Comparison of ENCODE assay signal across 8 cellular contexts in the genomic region with DNA sequence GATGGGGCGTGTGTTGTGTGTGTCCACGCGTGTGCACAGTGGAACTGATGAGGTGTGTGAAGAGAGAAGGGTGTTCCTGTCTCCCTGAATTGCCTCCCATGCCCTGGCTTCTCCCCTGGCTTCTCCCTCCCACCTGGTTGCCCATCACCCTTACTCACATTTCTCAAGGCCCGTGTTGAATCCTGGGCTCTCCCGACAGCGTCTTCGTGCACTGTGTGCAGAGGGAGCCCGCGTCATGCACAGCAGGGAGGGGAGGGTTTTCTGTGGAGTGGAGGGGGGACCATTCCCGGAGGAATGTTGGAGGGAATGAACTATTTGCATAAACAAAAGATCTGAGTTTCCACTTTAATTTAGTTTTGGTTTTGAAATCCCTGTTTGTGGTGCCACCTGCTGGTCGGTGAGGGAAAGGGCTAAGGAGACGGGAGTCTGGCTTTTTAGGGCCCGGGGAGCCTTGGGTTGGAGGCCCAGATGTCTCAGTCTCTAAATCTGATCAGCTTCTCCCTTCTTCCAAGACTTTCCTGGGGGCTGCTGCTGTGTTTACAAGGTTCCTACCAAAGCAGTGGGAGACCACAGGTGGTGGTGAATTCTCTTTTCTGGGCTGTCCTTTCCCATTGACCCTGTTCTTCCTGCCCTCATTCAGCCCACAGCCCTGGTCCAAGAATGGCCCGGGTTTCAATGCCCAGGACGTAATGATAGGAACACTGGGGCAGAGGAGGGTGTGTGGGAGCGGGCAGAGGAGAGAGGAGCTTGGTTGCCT. TPM values are rescaled to one million over a fixed set of nuclear protein-coding genes. Genes with fewer than 3 reads are reported as not detected.
DNase-seq lines count a peak whose midpoint lies in the region; ATAC-seq and TF ChIP-seq lines count a peak whose summit lies in the region.

TSS of gene C1R (minus strand) at position 217 of the 757 bp plus-strand sequence. CDS start at position 160, 57 bp downstream.

- H3K27ac Mint-ChIP-seq in CD4-positive, CD25-positive, alpha-beta regulatory T cell: peak within 1 kb of the TSS; percentile 65 to 90 (median 74)
- H3K27ac Mint-ChIP-seq in HFFc6: peak within 1 kb of the TSS; percentile 76

- peak; percentile 52 to 66 for ATAC-seq in CD4-positive, CD25-positive, alpha-beta regulatory T cell (ENCODE audit: low read depth in 2 of 2)
- no peak for ATAC-seq in HG03520 (IDR thresholded peaks at IDR 0.05; ENCODE audit: unreplicated experiment)

- H3K9ac ChIP-seq in neural cell (ENCODE audit: low read length) (no peak within 1 kb of the TSS), stomach smooth muscle (ENCODE audit: low read length in 2 of 2) (peak within 1 kb of the TSS; percentile 85 to 90)

- TF ChIP-seq EP300 in neural cell (conservative IDR thresholded peaks at IDR 0.05; ENCODE audit: poor library complexity, severe bottlenecking): no peak

- peak within 1 kb of the TSS; percentile 77 for H3K4me3 ChIP-seq in CD4-positive, CD25-positive, alpha-beta regulatory T cell (ENCODE audit: low read depth, low read length)
- H3K4me3 ChIP-seq in Peyer's patch: peak within 1 kb of the TSS; percentile 36 to 50 (median 38)
- peak within 1 kb of the TSS; percentile 67 for H3K4me3 ChIP-seq in fibroblast of villous mesenchyme (ENCODE audit: low read depth, low read length)
- no peak within 1 kb of the TSS for H3K4me3 ChIP-seq in neural cell (ENCODE audit: low read length)
- peak within 1 kb of the TSS; percentile 87 to 91 for H3K4me3 ChIP-seq in stomach smooth muscle (ENCODE audit: low read length in 2 of 2)

- peaks cover 7% of the 10 kb centered on the region for H3K27me3 Mint-ChIP-seq in CD4-positive, CD25-positive, alpha-beta regulatory T cell
- peaks cover 13% of the 10 kb centered on the region for H3K27me3 Mint-ChIP-seq in HFFc6 (ENCODE audit: insufficient read depth)

- H3K27me3 ChIP-seq in CD4-positive, CD25-positive, alpha-beta regulatory T cell (ENCODE audit: control insufficient read depth, insufficient read depth, low read length): no peaks in the 10 kb centered on the region
- H3K27me3 ChIP-seq in Peyer's patch (no peaks in the 10 kb centered on the region), neural cell (ENCODE audit: insufficient read depth, low read depth, low read length) (no peaks in the 10 kb centered on the region), stomach smooth muscle (ENCODE audit: control insufficient read depth in 1 of 2, insufficient read depth in 2 of 2, low read length in 2 of 2) (no peaks in the 10 kb centered on the region)

- DNase-seq in CD4-positive, CD25-positive, alpha-beta regulatory T cell: peak; percentile 56 to 74 (median 64)
- DNase-seq in HFFc6: peak; percentile 55
- peak; percentile 68 to 88 (median 76) for DNase-seq in Peyer's patch
- peak; percentile 47 for DNase-seq in activated effector memory CD4-positive, alpha-beta T cell treated with Interleukin-2 at 50 U/mL for 16 hours
- DNase-seq in fibroblast of villous mesenchyme (ENCODE audit: low read depth): peak; percentile 92

- peak; percentile 96 for TF ChIP-seq CTCF in HFFc6 (IDR thresholded peaks at IDR 0.05)
- peak; percentile 60 to 91 (median 84) for TF ChIP-seq CTCF in Peyer's patch (IDR thresholded peaks at IDR 0.05)
- TF ChIP-seq CTCF in fibroblast of villous mesenchyme (IDR thresholded peaks at IDR 0.05; ENCODE audit: insufficient read depth, low read depth, low read length): peak; percentile 92
- peak; percentile 73 for TF ChIP-seq CTCF in neural cell (IDR thresholded peaks at IDR 0.05; ENCODE audit: poor library complexity, severe bottlenecking)

- peaks cover 3% of the 10 kb centered on the region for H3K36me3 Mint-ChIP-seq in CD4-positive, CD25-positive, alpha-beta regulatory T cell
- H3K36me3 Mint-ChIP-seq in HFFc6 (ENCODE audit: low read depth): no peaks in the 10 kb centered on the region

- H3K27ac ChIP-seq in CD4-positive, CD25-positive, alpha-beta regulatory T cell (ENCODE audit: insufficient read depth, low read length, poor library complexity, severe bottlenecking): peak within 1 kb of the TSS; percentile 39
- H3K27ac ChIP-seq in Peyer's patch (peak within 1 kb of the TSS; percentile 43 to 82 (median 72)), neural cell (ENCODE audit: low read length) (no peak within 1 kb of the TSS), stomach smooth muscle (ENCODE audit: low read length) (peak within 1 kb of the TSS; percentile 81)

- peaks cover 0 to 21% (median 3%) of the 10 kb centered on the region in 4 donors for H3K4me1 Mint-ChIP-seq in CD4-positive, CD25-positive, alpha-beta regulatory T cell
- peaks cover 37% of the 10 kb centered on the region for H3K4me1 Mint-ChIP-seq in HFFc6 (ENCODE audit: low read depth)

- H3K9me2 ChIP-seq in neural cell (ENCODE audit: insufficient read depth, low read length): no peaks in the 10 kb centered on the region

- no peaks in the 10 kb centered on the region for H3K36me3 ChIP-seq in CD4-positive, CD25-positive, alpha-beta regulatory T cell (ENCODE audit: control insufficient read depth, insufficient read depth, low read length)
- H3K36me3 ChIP-seq in Peyer's patch: no peaks in the 10 kb centered on the region
- no peaks in the 10 kb centered on the region for H3K36me3 ChIP-seq in neural cell (ENCODE audit: insufficient read depth, low read length)
- H3K36me3 ChIP-seq in stomach smooth muscle (ENCODE audit: control insufficient read depth in 2 of 2, insufficient read depth in 2 of 2, low read length in 2 of 2): peaks cover 10 to 16% of the 10 kb centered on the region in 2 donors

- peaks cover 8% of the 10 kb centered on the region for H3K4me1 ChIP-seq in CD4-positive, CD25-positive, alpha-beta regulatory T cell (ENCODE audit: control insufficient read depth, insufficient read depth, low read length, poor library complexity, severe bottlenecking)
- H3K4me1 ChIP-seq in Peyer's patch: peaks cover 0 to 5% (median 1%) of the 10 kb centered on the region in 4 donors
- H3K4me1 ChIP-seq in stomach smooth muscle (ENCODE audit: control insufficient read depth, insufficient read depth, low read length): peaks cover 36% of the 10 kb centered on the region

- H3F3A ChIP-seq in neural cell (ENCODE audit: insufficient read depth, low read length, poor library complexity, severe bottlenecking): no peaks in the 10 kb centered on the region

- H3K4me2 ChIP-seq in neural cell (ENCODE audit: low read length): no peak within 1 kb of the TSS

- H2AFZ ChIP-seq in neural cell (ENCODE audit: low read depth, low read length): no peak within 1 kb of the TSS

- H3K9me3 ChIP-seq in CD4-positive, CD25-positive, alpha-beta regulatory T cell (ENCODE audit: control insufficient read depth in 2 of 2, low read length in 2 of 2): no peaks in the 10 kb centered on the region
- H3K9me3 ChIP-seq in Peyer's patch: no peaks in the 10 kb centered on the region
- no peaks in the 10 kb centered on the region for H3K9me3 ChIP-seq in neural cell (ENCODE audit: low read length)
- no peaks in the 10 kb centered on the region for H3K9me3 ChIP-seq in stomach smooth muscle (ENCODE audit: control insufficient read depth in 2 of 2, low read length in 2 of 2)

- H3K9me3 Mint-ChIP-seq in CD4-positive, CD25-positive, alpha-beta regulatory T cell: no peaks in the 10 kb centered on the region
- H3K9me3 Mint-ChIP-seq in HFFc6: no peaks in the 10 kb centered on the region

- H3K4me3 Mint-ChIP-seq in CD4-positive, CD25-positive, alpha-beta regulatory T cell: peak within 1 kb of the TSS; percentile 76 to 89 (median 85)
- peak within 1 kb of the TSS; percentile 91 for H3K4me3 Mint-ChIP-seq in HFFc6

- no peaks in the 10 kb centered on the region for H3K79me2 ChIP-seq in neural cell (replicated peaks; ENCODE audit: insufficient read depth, low read length)

- TF ChIP-seq POLR2A in Peyer's patch (IDR thresholded peaks at IDR 0.05): peak; percentile 12 to 35

- TF ChIP-seq RAD21 in neural cell (conservative IDR thresholded peaks at IDR 0.05): peak; percentile 60

- H4K20me1 ChIP-seq in neural cell (ENCODE audit: insufficient read depth): no peaks in the 10 kb centered on the region

TF ChIP-seq in neural cell, 6 proteins besides CTCF, POLR2A, EP300 and RAD21:
- no peak for TF ChIP-seq EZH2 (IDR thresholded peaks at IDR 0.05; ENCODE audit: borderline replicate concordance, insufficient read depth, low read length, poor library complexity, severe bottlenecking)
- TF ChIP-seq, protein P1, sequence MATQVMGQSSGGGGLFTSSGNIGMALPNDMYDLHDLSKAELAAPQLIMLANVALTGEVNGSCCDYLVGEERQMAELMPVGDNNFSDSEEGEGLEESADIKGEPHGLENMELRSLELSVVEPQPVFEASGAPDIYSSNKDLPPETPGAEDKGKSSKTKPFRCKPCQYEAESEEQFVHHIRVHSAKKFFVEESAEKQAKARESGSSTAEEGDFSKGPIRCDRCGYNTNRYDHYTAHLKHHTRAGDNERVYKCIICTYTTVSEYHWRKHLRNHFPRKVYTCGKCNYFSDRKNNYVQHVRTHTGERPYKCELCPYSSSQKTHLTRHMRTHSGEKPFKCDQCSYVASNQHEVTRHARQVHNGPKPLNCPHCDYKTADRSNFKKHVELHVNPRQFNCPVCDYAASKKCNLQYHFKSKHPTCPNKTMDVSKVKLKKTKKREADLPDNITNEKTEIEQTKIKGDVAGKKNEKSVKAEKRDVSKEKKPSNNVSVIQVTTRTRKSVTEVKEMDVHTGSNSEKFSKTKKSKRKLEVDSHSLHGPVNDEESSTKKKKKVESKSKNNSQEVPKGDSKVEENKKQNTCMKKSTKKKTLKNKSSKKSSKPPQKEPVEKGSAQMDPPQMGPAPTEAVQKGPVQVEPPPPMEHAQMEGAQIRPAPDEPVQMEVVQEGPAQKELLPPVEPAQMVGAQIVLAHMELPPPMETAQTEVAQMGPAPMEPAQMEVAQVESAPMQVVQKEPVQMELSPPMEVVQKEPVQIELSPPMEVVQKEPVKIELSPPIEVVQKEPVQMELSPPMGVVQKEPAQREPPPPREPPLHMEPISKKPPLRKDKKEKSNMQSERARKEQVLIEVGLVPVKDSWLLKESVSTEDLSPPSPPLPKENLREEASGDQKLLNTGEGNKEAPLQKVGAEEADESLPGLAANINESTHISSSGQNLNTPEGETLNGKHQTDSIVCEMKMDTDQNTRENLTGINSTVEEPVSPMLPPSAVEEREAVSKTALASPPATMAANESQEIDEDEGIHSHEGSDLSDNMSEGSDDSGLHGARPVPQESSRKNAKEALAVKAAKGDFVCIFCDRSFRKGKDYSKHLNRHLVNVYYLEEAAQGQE (IDR thresholded peaks at IDR 0.05; ENCODE audit: borderline replicate concordance): no peak
- TF ChIP-seq SMC3 (conservative IDR thresholded peaks at IDR 0.05; ENCODE audit: poor library complexity): peak; percentile 69
- no peak for TF ChIP-seq POLR2AphosphoS5 (IDR thresholded peaks at IDR 0.05)
- TF ChIP-seq MXI1 (conservative IDR thresholded peaks at IDR 0.05; ENCODE audit: poor library complexity, severe bottlenecking): no peak

RNA-seq across cellular contexts. Expression of gene C1R, which starts in this region (rescaled TPM):
- total RNA-seq in CD4-positive, CD25-positive, alpha-beta regulatory T cell: 4.6 TPM
- 1 to 10 TPM; 1.4 to 3.2 (median 2.1) TPM for polyA plus RNA-seq in CD4-positive, CD25-positive, alpha-beta regulatory T cell
- 10 to 100 TPM in 5 of 6 experiments, 1 to 10 TPM in 1; 9.3 to 43.4 (median 36.0) TPM for total RNA-seq in HFFc6 (2021; fragmentation: NEBNext Ultra II Directional; extraction: Animal tissue kit (Norgen Biotek cat#: 25700))
- total RNA-seq in Peyer's patch (100 to 1,000 TPM in 3 of 4 donors, 10 to 100 TPM in 1; 27.5 to 151 (median 125) TPM), fibroblast of villous mesenchyme (83.4 and 84.2 TPM in 2 replicates)
- polyA plus RNA-seq in neural cell: 1.7 and 1.9 TPM in 2 replicates
- polyA minus RNA-seq in neural cell: 0.58 and 0.73 TPM in 2 replicates
